ENCODE assay signal across 23 cellular contexts in genomic region chr12:56236091-56236490, GRCh38. TPM values are rescaled to one million over a fixed set of nuclear protein-coding genes. Genes with fewer than 3 reads are reported as not detected.
DNase-seq lines count a peak whose midpoint lies in the region; ATAC-seq, FAIRE-seq and TF ChIP-seq lines count a peak whose summit lies in the region.
"Had no signal": no experiment of that assay in that cellular context is flagged by ENCODE, and none has a peak within 500 bp of the region (broad histone marks: within the 10 kb centered on the region; RNA-seq: fewer than 3 reads in every experiment).

No MANE protein-coding gene starts in this region.

- TF ChIP-seq RAD21 in HepG2 (CRISPR knock-in tag; IDR thresholded peaks at IDR 0.05): no peak

- ATAC-seq in HepG2 (no peak), right lobe of liver (no peak)
- no peak for ATAC-seq in stimulated activated effector memory CD8-positive, alpha-beta T cell treated with anti-CD3 and anti-CD28 coated beads, Interleukin-12 subunit alpha, Interleukin-12 subunit beta, amount 100 ng/mL, for 72 hours
- ATAC-seq: CD8-positive, alpha-beta T cell; GM12878 had no signal

- H3K27ac ChIP-seq in HepG2 (ENCODE audit: extremely low read length, insufficient read depth, low read length) (no peak overlapping the region), right lobe of liver (no peak overlapping the region)
- H3K27ac ChIP-seq: BLaER1 treated with 17β-estradiol and CSF1 and Interleukin-3, amounts not matched to agents 10 nM and 100 nM; HL-60 had no signal

- H4K20me1 ChIP-seq in HepG2 (ENCODE audit: insufficient read depth, low read length): no peaks in the 10 kb centered on the region

- H3K4me3 ChIP-seq in HepG2 (replicated peaks in 1 of 3; ENCODE audit: insufficient read depth in 1 of 3, low read depth in 2 of 3, low read length in 3 of 3) (no peak overlapping the region), right lobe of liver (no peak overlapping the region), BE2C (ENCODE audit: low read depth, low read length) (no peak overlapping the region)
- H3K4me3 ChIP-seq: BLaER1 treated with 17β-estradiol and CSF1 and Interleukin-3, amounts not matched to agents 10 nM and 100 nM; GM12878 had no signal

- H3K79me2 ChIP-seq in HepG2 (ENCODE audit: insufficient read depth, low read length): peaks cover 15% of the 10 kb centered on the region

- TF ChIP-seq CTCF in HepG2 (CRISPR knock-in tag; IDR thresholded peaks at IDR 0.05) (no peak), right lobe of liver (IDR thresholded peaks at IDR 0.05) (no peak), endothelial cell (IDR thresholded peaks at IDR 0.05; ENCODE audit: unreplicated experiment) (no peak), BE2C (IDR thresholded peaks at IDR 0.05; ENCODE audit: low read depth, low read length) (no peak)

- TF ChIP-seq POLR2A in HepG2 (IDR thresholded peaks at IDR 0.05; ENCODE audit: insufficient read depth in 1 of 2, low read depth in 2 of 2, low read length in 2 of 2) (no peak), right lobe of liver (IDR thresholded peaks at IDR 0.05) (no peak)

- no peak for DNase-seq in HepG2 (ENCODE audit: low spot score)
- no peak for DNase-seq in right lobe of liver
- DNase-seq in endothelial cell (ENCODE audit: low spot score): no peak
- DNase-seq in stimulated activated effector memory CD8-positive, alpha-beta T cell treated with anti-CD3 and anti-CD28 coated beads, Interleukin-12 subunit alpha, Interleukin-12 subunit beta, amount 100 ng/mL, for 72 hours (ENCODE audit: low spot score in 2 of 2): no peak
- DNase-seq in COLO668 (lab: John Stamatoyannopoulos, UW; ENCODE audit: unreplicated experiment): no peak
- no peak for DNase-seq in BE2C
- DNase-seq: 8988T; CD8-positive, alpha-beta T cell; COR-L47; DMS 273 treated with DMSO at 0.1 percent for 48 hours; DMS53; DND-41; EL; GOT3; H9; KG1 had no signal

- H3K9me3 ChIP-seq in HepG2 (ENCODE audit: low read length): no peaks in the 10 kb centered on the region
- no peaks in the 10 kb centered on the region for H3K9me3 ChIP-seq in right lobe of liver
- no peaks in the 10 kb centered on the region for H3K9me3 ChIP-seq in BE2C
- H3K9me3 ChIP-seq: BLaER1 treated with 17β-estradiol and CSF1 and Interleukin-3, amounts not matched to agents 10 nM and 100 nM had no signal

- no peaks in the 10 kb centered on the region for H3K4me1 Mint-ChIP-seq in endothelial cell (ENCODE audit: unreplicated experiment)
- peaks cover 5% of the 10 kb centered on the region for H3K4me1 Mint-ChIP-seq in stimulated activated effector memory CD8-positive, alpha-beta T cell treated with anti-CD3 and anti-CD28 coated beads, Interleukin-12 subunit alpha, Interleukin-12 subunit beta, amount 100 ng/mL, for 72 hours

- H3K36me3 ChIP-seq in HepG2 (replicated peaks in 1 of 2; ENCODE audit: control insufficient read depth in 1 of 2, insufficient read depth in 2 of 2, low read length in 2 of 2) (peaks cover 4 to 19% of the 10 kb centered on the region in 2 experiments; a peak in 4 of 5 replicates), right lobe of liver (peaks cover 0 to 14% (median 5%) of the 10 kb centered on the region in 4 donors), BE2C (no peaks in the 10 kb centered on the region; the same call in 1 of the 2 replicates)

- in situ Hi-C loops in HepG2 (cut with HindIII; ENCODE audit: extremely low pct_ligation_motif_present, low pct_unique_long_range_greater_than_20kb): no loop called here

- no peaks in the 10 kb centered on the region for H3K9me3 Mint-ChIP-seq in endothelial cell (ENCODE audit: unreplicated experiment)
- H3K9me3 Mint-ChIP-seq in stimulated activated effector memory CD8-positive, alpha-beta T cell treated with anti-CD3 and anti-CD28 coated beads, Interleukin-12 subunit alpha, Interleukin-12 subunit beta, amount 100 ng/mL, for 72 hours: no peaks in the 10 kb centered on the region
- H3K9me3 Mint-ChIP-seq: CD8-positive, alpha-beta T cell; H9; IgD-negative memory B cell had no signal

- H3K27ac Mint-ChIP-seq in endothelial cell (ENCODE audit: unreplicated experiment): peak overlapping the region; percentile 13
- H3K27ac Mint-ChIP-seq in stimulated activated effector memory CD8-positive, alpha-beta T cell treated with anti-CD3 and anti-CD28 coated beads, Interleukin-12 subunit alpha, Interleukin-12 subunit beta, amount 100 ng/mL, for 72 hours: peak overlapping the region; percentile 82
- H3K27ac Mint-ChIP-seq: H9, IgD-negative memory B cell had no signal

- peaks cover 11% of the 10 kb centered on the region for H3K36me3 Mint-ChIP-seq in endothelial cell (ENCODE audit: low read depth, unreplicated experiment)
- peaks cover 23% of the 10 kb centered on the region for H3K36me3 Mint-ChIP-seq in stimulated activated effector memory CD8-positive, alpha-beta T cell treated with anti-CD3 and anti-CD28 coated beads, Interleukin-12 subunit alpha, Interleukin-12 subunit beta, amount 100 ng/mL, for 72 hours

- TF ChIP-seq EP300 in HepG2 (IDR thresholded peaks at IDR 0.05; ENCODE audit: low read depth in 2 of 2, low read length in 2 of 2): no peak
- TF ChIP-seq EP300 in HepG2 (CRISPR knock-in tag; IDR thresholded peaks at IDR 0.05; ENCODE audit: borderline replicate concordance): no peak

- no peak overlapping the region for H2AFZ ChIP-seq in HepG2 (ENCODE audit: low read length)

- H3K4me1 ChIP-seq in HepG2 (ENCODE audit: insufficient read depth, low read length) (peaks cover 20% of the 10 kb centered on the region), right lobe of liver (peaks cover 0 to 10% (median 4%) of the 10 kb centered on the region in 4 donors), BE2C (no peaks in the 10 kb centered on the region)

- H3K27me3 Mint-ChIP-seq in endothelial cell (ENCODE audit: unreplicated experiment): peaks cover 13% of the 10 kb centered on the region
- H3K27me3 Mint-ChIP-seq: IgD-negative memory B cell had no signal

- TSS peak; percentile 16 for BruUV-seq in HepG2 (replicated peaks; lab: Mats Ljungman, UMichigan)

- H3K4me2 ChIP-seq in HepG2 (ENCODE audit: low read depth, low read length): no peak overlapping the region
- H3K4me2 ChIP-seq: BLaER1 treated with 17β-estradiol and CSF1 and Interleukin-3, amounts not matched to agents 10 nM and 100 nM had no signal

- intact Hi-C loops in HepG2 (cut with micrococcal nuclease; ENCODE audit: unreplicated experiment): no loop called here
- intact Hi-C loops in right lobe of liver (cut with DNase I): no loop called here

- H3K9ac ChIP-seq in HepG2 (ENCODE audit: insufficient read depth, low read depth, low read length): no peak overlapping the region
- H3K9ac ChIP-seq: BLaER1 treated with 17β-estradiol and CSF1 and Interleukin-3, amounts not matched to agents 10 nM and 100 nM had no signal

- CTCF ChIA-PET in HepG2 (lab: Yijun Ruan, JAX; ENCODE audit: low intra/inter-chr PET ratio, low total read pairs): no interaction called here

- 95% methylated on average over 6 of the region's 6 CpGs for WGBS in HepG2 (ENCODE audit: low lambda C conversion rate)
- 100% methylated on average over 4 of the region's 6 CpGs for WGBS in right lobe of liver (ENCODE audit: insufficient coverage, low coverage, low lambda C conversion rate, missing lambda C conversion rate)

- no peak for FAIRE-seq in HepG2 (lab: Jason Lieb, UNC)
- FAIRE-seq: GM12878 had no signal

- POLR2A ChIA-PET in HepG2 (lab: Yijun Ruan, JAX): interaction anchor here (1.3 to 1.9 kb wide), 2 partner anchors 14 to 22 kb away, joined by 3 to 9 read pairs; partner anchors contain the start of genes ANKRD52 and RNF41

- H3K27me3 ChIP-seq in HepG2 (ENCODE audit: control insufficient read depth in 1 of 2, insufficient read depth in 2 of 2, low read length in 2 of 2) (no peaks in the 10 kb centered on the region), right lobe of liver (no peaks in the 10 kb centered on the region), BE2C (no peaks in the 10 kb centered on the region)
- H3K27me3 ChIP-seq: BLaER1 treated with 17β-estradiol and CSF1 and Interleukin-3, amounts not matched to agents 10 nM and 100 nM had no signal

- no peak overlapping the region for H3K4me3 Mint-ChIP-seq in endothelial cell (ENCODE audit: unreplicated experiment)
- no peak overlapping the region for H3K4me3 Mint-ChIP-seq in stimulated activated effector memory CD8-positive, alpha-beta T cell treated with anti-CD3 and anti-CD28 coated beads, Interleukin-12 subunit alpha, Interleukin-12 subunit beta, amount 100 ng/mL, for 72 hours
- H3K4me3 Mint-ChIP-seq: CD8-positive, alpha-beta T cell; H9; IgD-negative memory B cell had no signal

RNA-seq across cellular contexts. Expression of gene SLC39A5, which starts 6.2 kb away (rescaled TPM):
- total RNA-seq in HepG2 (2016; rRNA removed; fragmentation: Illumina TruSeq; extraction: Trizol) (39.7 and 101 TPM in 2 replicates), right lobe of liver (100 to 1,000 TPM in 3 of 6 experiments, 10 to 100 TPM in 3; 39.7 to 209 (median 110) TPM), endothelial cell (ENCODE audit: unreplicated experiment) (not detected)
- total RNA-seq in HepG2 (2016; cell fraction: cytosol; rRNA removed; fragmentation: Illumina TruSeq; extraction: Trizol; ENCODE audit: low read depth): 32.8 and 38.8 TPM in 2 replicates
- 36.4 and 95.0 TPM in 2 replicates for total RNA-seq in HepG2 (2016; cell fraction: insoluble cytoplasmic fraction; rRNA removed; fragmentation: Illumina TruSeq; extraction: Trizol)
- total RNA-seq in HepG2 (2016; cell fraction: membrane; rRNA removed; fragmentation: Illumina TruSeq; extraction: Trizol): 38.5 and 51.4 TPM in 2 replicates
- 91.1 and 122 TPM in 2 replicates for total RNA-seq in HepG2 (2016; cell fraction: nucleus; rRNA removed; fragmentation: Illumina TruSeq; extraction: Trizol)
- 59.7 and 80.6 TPM in 2 replicates for polyA plus RNA-seq in HepG2 (2011; rRNA removed)
- polyA plus RNA-seq in HepG2 (2011; cell fraction: cytosol; rRNA removed): 50.4 and 79.1 TPM in 2 replicates
- polyA plus RNA-seq in HepG2 (2011; cell fraction: nucleus; rRNA removed): 344 and 397 TPM in 2 replicates
- polyA plus RNA-seq in HepG2 (2012): 73.0 and 80.9 TPM in 2 replicates
- 21.5 and 22.3 TPM in 2 replicates for polyA plus RNA-seq in HepG2 (2016; cell fraction: cytosol; fragmentation: Illumina TruSeq; extraction: Trizol; ENCODE audit: low read depth)
- 28.4 and 31.4 TPM in 2 replicates for polyA plus RNA-seq in HepG2 (2016; cell fraction: insoluble cytoplasmic fraction; fragmentation: Illumina TruSeq; extraction: Trizol; ENCODE audit: low read depth)
- polyA plus RNA-seq in HepG2 (2016; cell fraction: membrane; fragmentation: Illumina TruSeq; extraction: Trizol; ENCODE audit: low read depth): 29.6 and 33.0 TPM in 2 replicates
- polyA plus RNA-seq in HepG2 (2016; cell fraction: nucleus; fragmentation: Illumina TruSeq; extraction: Trizol; ENCODE audit: insufficient read depth, low read depth): 202 and 204 TPM in 2 replicates
- polyA minus RNA-seq in HepG2 (2011; rRNA and poly(A)+ RNA removed; ENCODE audit: low replicate concordance): 75.4 TPM in 1 of 2 replicates, not detected in the other
- polyA minus RNA-seq in HepG2 (2011; cell fraction: cytosol; rRNA and poly(A)+ RNA removed): 29.5 and 41.4 TPM in 2 replicates
- 30.3 and 40.7 TPM in 2 replicates for polyA minus RNA-seq in HepG2 (2011; cell fraction: nucleus; rRNA and poly(A)+ RNA removed)
- 0.60 TPM for polyA plus RNA-seq in BE2C (2012; ENCODE audit: insufficient read depth, insufficient read length, low read depth)
- total RNA-seq: A673; CD8-positive, alpha-beta T cell; G401; H9 had no signal
- polyA plus RNA-seq: AG04450, IgD-negative memory B cell had no signal

RNA-seq across cellular contexts. Expression of gene NABP2, which starts 11.9 kb away (rescaled TPM):
- total RNA-seq in HepG2 (2016; rRNA removed; fragmentation: Illumina TruSeq; extraction: Trizol) (31.2 and 33.2 TPM in 2 replicates), right lobe of liver (10 to 100 TPM; 10.3 to 24.3 (median 14.8) TPM), endothelial cell (ENCODE audit: unreplicated experiment) (19.8 TPM)
- 85.1 and 99.3 TPM in 2 replicates for total RNA-seq in HepG2 (2016; cell fraction: cytosol; rRNA removed; fragmentation: Illumina TruSeq; extraction: Trizol; ENCODE audit: low read depth)
- total RNA-seq in HepG2 (2016; cell fraction: insoluble cytoplasmic fraction; rRNA removed; fragmentation: Illumina TruSeq; extraction: Trizol): 29.7 and 31.9 TPM in 2 replicates
- 92.8 and 102 TPM in 2 replicates for total RNA-seq in HepG2 (2016; cell fraction: membrane; rRNA removed; fragmentation: Illumina TruSeq; extraction: Trizol)
- total RNA-seq in HepG2 (2016; cell fraction: nucleus; rRNA removed; fragmentation: Illumina TruSeq; extraction: Trizol): 8.5 and 12.0 TPM in 2 replicates
- polyA plus RNA-seq in HepG2 (2011; rRNA removed): 27.9 and 35.5 TPM in 2 replicates
- 32.7 and 35.7 TPM in 2 replicates for polyA plus RNA-seq in HepG2 (2011; cell fraction: cytosol; rRNA removed)
- 6.2 and 9.4 TPM in 2 replicates for polyA plus RNA-seq in HepG2 (2011; cell fraction: nucleus; rRNA removed)
- 17.5 and 19.8 TPM in 2 replicates for polyA plus RNA-seq in HepG2 (2012)
- 123 and 144 TPM in 2 replicates for polyA plus RNA-seq in HepG2 (2016; cell fraction: cytosol; fragmentation: Illumina TruSeq; extraction: Trizol; ENCODE audit: low read depth)
- 34.0 and 41.8 TPM in 2 replicates for polyA plus RNA-seq in HepG2 (2016; cell fraction: insoluble cytoplasmic fraction; fragmentation: Illumina TruSeq; extraction: Trizol; ENCODE audit: low read depth)
- polyA plus RNA-seq in HepG2 (2016; cell fraction: membrane; fragmentation: Illumina TruSeq; extraction: Trizol; ENCODE audit: low read depth): 103 and 111 TPM in 2 replicates
- polyA plus RNA-seq in HepG2 (2016; cell fraction: nucleus; fragmentation: Illumina TruSeq; extraction: Trizol; ENCODE audit: insufficient read depth, low read depth): 23.6 and 24.1 TPM in 2 replicates
- polyA minus RNA-seq in HepG2 (2011; rRNA and poly(A)+ RNA removed; ENCODE audit: low replicate concordance): 19.6 and 64.2 TPM in 2 replicates
- 9.3 TPM in 2 replicates for polyA minus RNA-seq in HepG2 (2011; cell fraction: cytosol; rRNA and poly(A)+ RNA removed)
- polyA minus RNA-seq in HepG2 (2011; cell fraction: nucleus; rRNA and poly(A)+ RNA removed): 2.7 and 3.7 TPM in 2 replicates
- 147 TPM for polyA plus RNA-seq in BE2C (2012; ENCODE audit: insufficient read depth, insufficient read length, low read depth)

RNA-seq across cellular contexts. Expression of gene RNF41, which starts 14.4 kb away (rescaled TPM):
- 27.1 and 32.9 TPM in 2 replicates for total RNA-seq in HepG2 (2016; rRNA removed; fragmentation: Illumina TruSeq; extraction: Trizol)
- total RNA-seq in HepG2 (2016; cell fraction: cytosol; rRNA removed; fragmentation: Illumina TruSeq; extraction: Trizol; ENCODE audit: low read depth): 13.2 and 13.9 TPM in 2 replicates
- total RNA-seq in HepG2 (2016; cell fraction: insoluble cytoplasmic fraction; rRNA removed; fragmentation: Illumina TruSeq; extraction: Trizol): 26.4 and 30.9 TPM in 2 replicates
- 32.7 and 39.6 TPM in 2 replicates for total RNA-seq in HepG2 (2016; cell fraction: membrane; rRNA removed; fragmentation: Illumina TruSeq; extraction: Trizol)
- 18.2 and 18.7 TPM in 2 replicates for total RNA-seq in HepG2 (2016; cell fraction: nucleus; rRNA removed; fragmentation: Illumina TruSeq; extraction: Trizol)
- polyA plus RNA-seq in HepG2 (2011; rRNA removed): 39.4 and 46.7 TPM in 2 replicates
- polyA plus RNA-seq in HepG2 (2011; cell fraction: cytosol; rRNA removed): 37.2 and 48.5 TPM in 2 replicates
- polyA plus RNA-seq in HepG2 (2011; cell fraction: nucleus; rRNA removed): 33.0 and 35.2 TPM in 2 replicates
- polyA plus RNA-seq in HepG2 (2012): 16.6 and 19.8 TPM in 2 replicates
- 9.3 and 14.8 TPM in 2 replicates for polyA plus RNA-seq in HepG2 (2016; cell fraction: cytosol; fragmentation: Illumina TruSeq; extraction: Trizol; ENCODE audit: low read depth)
- 23.1 and 24.0 TPM in 2 replicates for polyA plus RNA-seq in HepG2 (2016; cell fraction: insoluble cytoplasmic fraction; fragmentation: Illumina TruSeq; extraction: Trizol; ENCODE audit: low read depth)
- polyA plus RNA-seq in HepG2 (2016; cell fraction: membrane; fragmentation: Illumina TruSeq; extraction: Trizol; ENCODE audit: low read depth): 22.3 and 25.8 TPM in 2 replicates
- 17.4 and 20.5 TPM in 2 replicates for polyA plus RNA-seq in HepG2 (2016; cell fraction: nucleus; fragmentation: Illumina TruSeq; extraction: Trizol; ENCODE audit: insufficient read depth, low read depth)
- 241 and 278 TPM in 2 replicates for polyA minus RNA-seq in HepG2 (2011; rRNA and poly(A)+ RNA removed; ENCODE audit: low replicate concordance)
- 36.8 and 40.2 TPM in 2 replicates for polyA minus RNA-seq in HepG2 (2011; cell fraction: cytosol; rRNA and poly(A)+ RNA removed)
- polyA minus RNA-seq in HepG2 (2011; cell fraction: nucleus; rRNA and poly(A)+ RNA removed): 33.3 and 39.0 TPM in 2 replicates
- 10 to 100 TPM; 10.6 to 23.0 (median 12.3) TPM for total RNA-seq in right lobe of liver
- total RNA-seq in endothelial cell (ENCODE audit: unreplicated experiment): 55.5 TPM
- polyA plus RNA-seq in BE2C (2012; ENCODE audit: insufficient read depth, insufficient read length, low read depth): 82.7 TPM

RNA-seq across cellular contexts. Expression of gene ANKRD52, which starts 22.1 kb away (rescaled TPM):
- total RNA-seq in HepG2 (2016; rRNA removed; fragmentation: Illumina TruSeq; extraction: Trizol) (7.8 and 22.0 TPM in 2 replicates), right lobe of liver (10 to 100 TPM; 10.6 to 16.1 (median 12.2) TPM), endothelial cell (ENCODE audit: unreplicated experiment) (48.5 TPM)
- total RNA-seq in HepG2 (2016; cell fraction: cytosol; rRNA removed; fragmentation: Illumina TruSeq; extraction: Trizol; ENCODE audit: low read depth): 1.1 and 2.9 TPM in 2 replicates
- 7.7 and 17.9 TPM in 2 replicates for total RNA-seq in HepG2 (2016; cell fraction: insoluble cytoplasmic fraction; rRNA removed; fragmentation: Illumina TruSeq; extraction: Trizol)
- total RNA-seq in HepG2 (2016; cell fraction: membrane; rRNA removed; fragmentation: Illumina TruSeq; extraction: Trizol): 4.4 and 5.8 TPM in 2 replicates
- 11.5 and 15.5 TPM in 2 replicates for total RNA-seq in HepG2 (2016; cell fraction: nucleus; rRNA removed; fragmentation: Illumina TruSeq; extraction: Trizol)
- polyA plus RNA-seq in HepG2 (2011; rRNA removed): 9.2 and 11.2 TPM in 2 replicates
- 6.2 TPM in 2 replicates for polyA plus RNA-seq in HepG2 (2011; cell fraction: cytosol; rRNA removed)
- 29.6 and 34.0 TPM in 2 replicates for polyA plus RNA-seq in HepG2 (2011; cell fraction: nucleus; rRNA removed)
- polyA plus RNA-seq in HepG2 (2012): 9.0 and 10.3 TPM in 2 replicates
- 0.48 and 0.53 TPM in 2 replicates for polyA plus RNA-seq in HepG2 (2016; cell fraction: cytosol; fragmentation: Illumina TruSeq; extraction: Trizol; ENCODE audit: low read depth)
- 9.4 and 12.7 TPM in 2 replicates for polyA plus RNA-seq in HepG2 (2016; cell fraction: insoluble cytoplasmic fraction; fragmentation: Illumina TruSeq; extraction: Trizol; ENCODE audit: low read depth)
- 1.5 and 1.6 TPM in 2 replicates for polyA plus RNA-seq in HepG2 (2016; cell fraction: membrane; fragmentation: Illumina TruSeq; extraction: Trizol; ENCODE audit: low read depth)
- polyA plus RNA-seq in HepG2 (2016; cell fraction: nucleus; fragmentation: Illumina TruSeq; extraction: Trizol; ENCODE audit: insufficient read depth, low read depth): 25.3 and 28.1 TPM in 2 replicates
- 34.8 and 47.2 TPM in 2 replicates for polyA minus RNA-seq in HepG2 (2011; rRNA and poly(A)+ RNA removed; ENCODE audit: low replicate concordance)
- polyA minus RNA-seq in HepG2 (2011; cell fraction: cytosol; rRNA and poly(A)+ RNA removed): 11.2 and 12.0 TPM in 2 replicates
- 11.9 and 12.7 TPM in 2 replicates for polyA minus RNA-seq in HepG2 (2011; cell fraction: nucleus; rRNA and poly(A)+ RNA removed)
- polyA plus RNA-seq in BE2C (2012; ENCODE audit: insufficient read depth, insufficient read length, low read depth): 32.3 TPM

RNA-seq across cellular contexts. Expression of gene COQ10A, which starts 30.7 kb away (rescaled TPM):
- 18.6 and 21.0 TPM in 2 replicates for total RNA-seq in HepG2 (2016; rRNA removed; fragmentation: Illumina TruSeq; extraction: Trizol)
- 10.8 and 11.2 TPM in 2 replicates for total RNA-seq in HepG2 (2016; cell fraction: cytosol; rRNA removed; fragmentation: Illumina TruSeq; extraction: Trizol; ENCODE audit: low read depth)
- total RNA-seq in HepG2 (2016; cell fraction: insoluble cytoplasmic fraction; rRNA removed; fragmentation: Illumina TruSeq; extraction: Trizol): 20.5 and 20.7 TPM in 2 replicates
- 19.9 and 20.0 TPM in 2 replicates for total RNA-seq in HepG2 (2016; cell fraction: membrane; rRNA removed; fragmentation: Illumina TruSeq; extraction: Trizol)
- total RNA-seq in HepG2 (2016; cell fraction: nucleus; rRNA removed; fragmentation: Illumina TruSeq; extraction: Trizol): 16.9 and 18.6 TPM in 2 replicates
- 35.3 and 37.3 TPM in 2 replicates for polyA plus RNA-seq in HepG2 (2011; rRNA removed)
- 27.3 and 29.7 TPM in 2 replicates for polyA plus RNA-seq in HepG2 (2011; cell fraction: cytosol; rRNA removed)
- 47.9 and 56.5 TPM in 2 replicates for polyA plus RNA-seq in HepG2 (2011; cell fraction: nucleus; rRNA removed)
- polyA plus RNA-seq in HepG2 (2012): 14.4 TPM in 2 replicates
- 11.5 and 12.3 TPM in 2 replicates for polyA plus RNA-seq in HepG2 (2016; cell fraction: cytosol; fragmentation: Illumina TruSeq; extraction: Trizol; ENCODE audit: low read depth)
- polyA plus RNA-seq in HepG2 (2016; cell fraction: insoluble cytoplasmic fraction; fragmentation: Illumina TruSeq; extraction: Trizol; ENCODE audit: low read depth): 20.5 and 20.9 TPM in 2 replicates
- 16.8 and 16.9 TPM in 2 replicates for polyA plus RNA-seq in HepG2 (2016; cell fraction: membrane; fragmentation: Illumina TruSeq; extraction: Trizol; ENCODE audit: low read depth)
- 52.1 and 53.2 TPM in 2 replicates for polyA plus RNA-seq in HepG2 (2016; cell fraction: nucleus; fragmentation: Illumina TruSeq; extraction: Trizol; ENCODE audit: insufficient read depth, low read depth)
- 23.4 and 33.2 TPM in 2 replicates for polyA minus RNA-seq in HepG2 (2011; rRNA and poly(A)+ RNA removed; ENCODE audit: low replicate concordance)
- polyA minus RNA-seq in HepG2 (2011; cell fraction: cytosol; rRNA and poly(A)+ RNA removed): 7.5 and 9.5 TPM in 2 replicates
- polyA minus RNA-seq in HepG2 (2011; cell fraction: nucleus; rRNA and poly(A)+ RNA removed): 33.2 and 35.2 TPM in 2 replicates
- total RNA-seq in right lobe of liver: 10 to 100 TPM in 3 of 6 experiments, 1 to 10 TPM in 3; 5.5 to 25.1 (median 13.0) TPM
- 20.3 TPM for total RNA-seq in endothelial cell (ENCODE audit: unreplicated experiment)
- polyA plus RNA-seq in BE2C (2012; ENCODE audit: insufficient read depth, insufficient read length, low read depth): 25.3 TPM

Comparison
In these comparisons a context has a peak if more than half of its experiments do, and no peak if none do; other contexts are left out.
1. RNA of gene SLC39A5, which starts 6.2 kb away (total RNA-seq): 39.7 to 209 TPM in right lobe of liver and 32.8 to 122 TPM in HepG2; not detected in endothelial cell (single experiment); every median in the first group is over 10 times any median in the second.